In genomic region chr15:20344601-20345400, GRCh38 we compare ENCODE assay signal across 12 cellular contexts.
DNase-seq lines count a peak whose midpoint lies in the region; ATAC-seq, FAIRE-seq and TF ChIP-seq lines count a peak whose summit lies in the region.
"Had no signal": no experiment of that assay in that cellular context is flagged by ENCODE, and none has a peak within 500 bp of the region (broad histone marks: within the 10 kb centered on the region; RNA-seq: fewer than 3 reads in every experiment).

No MANE protein-coding gene starts in this region.

- TF ChIP-seq CTCF in fibroblast of villous mesenchyme (IDR thresholded peaks at IDR 0.05; ENCODE audit: insufficient read depth, low read depth, low read length): no peak

- no peak for FAIRE-seq in GM19239 (lab: Jason Lieb, UNC)

- intact Hi-C loops in posterior vena cava (cut with DNase I): no loop called here

- no peak overlapping the region for H3K4me3 ChIP-seq in fibroblast of villous mesenchyme (ENCODE audit: low read depth, low read length)
- H3K4me3 ChIP-seq: testis had no signal

- DNase-seq in ELF-1 (ENCODE audit: low read depth, low spot score) (peak; percentile 0), GM19239 (ENCODE audit: insufficient read length, low spot score) (peak; percentile 38), fibroblast of villous mesenchyme (ENCODE audit: low read depth) (peak; percentile 1), posterior vena cava (ENCODE audit: low spot score) (peak; percentile 84), AG08395 (ENCODE audit: low spot score) (no peak), HUDEP-2 (lab: John Stamatoyannopoulos, UW; ENCODE audit: unreplicated experiment in 76 of 76) (no peak)
- DNase-seq: caudate nucleus, foreskin keratinocyte, NCI-H1048, occipital lobe, testis had no signal

- no peak for ATAC-seq in HG02973 (IDR thresholded peaks at IDR 0.05; ENCODE audit: unreplicated experiment)
- ATAC-seq: foreskin keratinocyte had no signal

Comparison
In these comparisons a context has a peak if more than half of its experiments do, and no peak if none do; other contexts are left out.
1. DNase-seq: peak in ELF-1 (single experiment), GM19239 (single experiment), fibroblast of villous mesenchyme (single experiment) and posterior vena cava (single experiment); none in AG08395 (single experiment) and HUDEP-2 (0 of 76).